Comparison of ENCODE assay signal across 15 cellular contexts in the genomic region with DNA sequence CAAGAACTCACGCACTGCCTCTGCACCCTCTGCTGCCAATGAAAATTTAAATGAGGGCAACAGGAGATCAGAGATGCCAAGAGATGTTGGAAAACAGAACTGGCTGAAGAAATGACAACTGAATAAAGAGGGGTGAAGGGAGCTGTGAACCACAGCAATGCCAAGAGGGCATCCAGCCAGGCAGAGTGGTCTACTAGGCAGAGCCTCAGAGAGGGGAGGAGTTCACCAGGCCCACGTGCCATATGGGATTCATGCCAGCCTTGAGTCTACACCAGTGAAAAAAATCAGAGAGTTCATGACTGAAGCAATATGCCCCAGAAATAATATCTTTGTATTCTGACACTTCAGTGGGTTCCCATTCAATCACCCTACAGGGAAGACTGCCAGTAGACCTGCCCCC. TPM values are rescaled to one million over a fixed set of nuclear protein-coding genes. Genes with fewer than 3 reads are reported as not detected.
DNase-seq lines count a peak whose midpoint lies in the region; ATAC-seq and TF ChIP-seq lines count a peak whose summit lies in the region.
"Had no signal": no experiment of that assay in that cellular context is flagged by ENCODE, and none has a peak within 500 bp of the region (broad histone marks: within the 10 kb centered on the region; RNA-seq: fewer than 3 reads in every experiment).

No MANE protein-coding gene starts in this region.

- no peak overlapping the region for H3K9ac ChIP-seq in subcutaneous abdominal adipose tissue (ENCODE audit: low read length in 5 of 5)
- H3K9ac ChIP-seq: parathyroid adenoma had no signal

- H3K36me3 ChIP-seq in subcutaneous abdominal adipose tissue (ENCODE audit: control insufficient read depth in 5 of 5, insufficient read depth in 5 of 5, low read length in 5 of 5) (peaks cover 11 to 54% (median 38%) of the 10 kb centered on the region in 5 donors), gastrocnemius medialis (peaks cover 0 to 43% of the 10 kb centered on the region in 2 donors)
- H3K36me3 ChIP-seq: HAP-1 had no signal

- H3K9me3 Mint-ChIP-seq in activated naive CD4-positive, alpha-beta T cell treated with anti-CD3 and anti-CD28 coated beads, Interleukin-2, amount 10 ng/mL, durations not matched to agents 7 days and 5 days, result peaks cover 10% of the 10 kb centered on the region
- H3K9me3 Mint-ChIP-seq in immature natural killer cell, result no peaks in the 10 kb centered on the region

- ATAC-seq in T-helper 17 cell (no peak), gastrocnemius medialis (no peak), HG03354 (IDR thresholded peaks at IDR 0.05; ENCODE audit: poor library complexity, severe bottlenecking, unreplicated experiment) (no peak), GM18870 (IDR thresholded peaks at IDR 0.05; ENCODE audit: unreplicated experiment) (no peak)

- H3K27me3 Mint-ChIP-seq in activated naive CD4-positive, alpha-beta T cell treated with anti-CD3 and anti-CD28 coated beads, Interleukin-2, amount 10 ng/mL, durations not matched to agents 7 days and 5 days, result no peaks in the 10 kb centered on the region
- H3K27me3 Mint-ChIP-seq in T-helper 17 cell (no peaks in the 10 kb centered on the region), immature natural killer cell (ENCODE audit: low read depth in 3 of 3) (peaks cover 0 to 8% (median 5%) of the 10 kb centered on the region in 3 donors)

- no peak for DNase-seq in activated naive CD4-positive, alpha-beta T cell treated with anti-CD3 and anti-CD28 coated beads, Interleukin-2, amount 10 ng/mL, durations not matched to agents 7 days and 5 days
- no peak for DNase-seq in activated naive CD4-positive, alpha-beta T cell treated with Interleukin-2 at 50 U/mL for 16 hours
- DNase-seq in T-helper 17 cell (no peak), immature natural killer cell (no peak), gastrocnemius medialis (no peak)
- DNase-seq: activated CD4-positive, alpha-beta T cell treated with anti-CD3 and anti-CD28 coated beads for 1 hour; activated naive CD4-positive, alpha-beta T cell treated with anti-CD3 and anti-CD28 coated beads, Interleukin-2, amount 50 U/mL, for 16 hours; DMS153; midbrain; NCI-H1436 had no signal

- CTCF ChIA-PET in activated naive CD4-positive, alpha-beta T cell treated with anti-CD3 and anti-CD28 coated beads, Interleukin-2, amount 10 ng/mL, durations not matched to agents 7 days and 5 days (lab: Charles Lee), result no interaction called here

- intact Hi-C loops in gastrocnemius medialis (cut with DNase I; ENCODE audit: low total_unique reads), result no loop called here

- TF ChIP-seq CTCF in gastrocnemius medialis (IDR thresholded peaks at IDR 0.05 in 4 of 5, conservative IDR thresholded peaks at IDR 0.05 in 1 of 5), result no peak

- H3K36me3 Mint-ChIP-seq in activated naive CD4-positive, alpha-beta T cell treated with anti-CD3 and anti-CD28 coated beads, Interleukin-2, amount 10 ng/mL, durations not matched to agents 7 days and 5 days, result peaks cover 83% of the 10 kb centered on the region
- H3K36me3 Mint-ChIP-seq in T-helper 17 cell (ENCODE audit: low read depth) (peaks cover 11% of the 10 kb centered on the region), immature natural killer cell (peaks cover 36 to 57% (median 45%) of the 10 kb centered on the region in 3 donors)

- peak overlapping the region; percentile 79 for H3K27ac Mint-ChIP-seq in activated naive CD4-positive, alpha-beta T cell treated with anti-CD3 and anti-CD28 coated beads, Interleukin-2, amount 10 ng/mL, durations not matched to agents 7 days and 5 days
- peak overlapping the region; percentile 99 for H3K27ac Mint-ChIP-seq in T-helper 17 cell
- H3K27ac Mint-ChIP-seq in immature natural killer cell, result peak overlapping the region; percentile 27 to 71 (median 61)

- no peak overlapping the region for H3K4me3 ChIP-seq in subcutaneous abdominal adipose tissue (ENCODE audit: low read depth in 1 of 5, low read length in 5 of 5)
- no peak overlapping the region for H3K4me3 ChIP-seq in gastrocnemius medialis
- H3K4me3 ChIP-seq: HAP-1 had no signal

- H3K4me3 Mint-ChIP-seq in activated naive CD4-positive, alpha-beta T cell treated with anti-CD3 and anti-CD28 coated beads, Interleukin-2, amount 10 ng/mL, durations not matched to agents 7 days and 5 days, result peak overlapping the region; percentile 57
- H3K4me3 Mint-ChIP-seq in T-helper 17 cell, result peak overlapping the region; percentile 39
- peak overlapping the region in 2 of 5 donors; percentile 4 to 88 for H3K4me3 Mint-ChIP-seq in immature natural killer cell

- peaks cover 64% of the 10 kb centered on the region for H3K4me1 Mint-ChIP-seq in activated naive CD4-positive, alpha-beta T cell treated with anti-CD3 and anti-CD28 coated beads, Interleukin-2, amount 10 ng/mL, durations not matched to agents 7 days and 5 days
- H3K4me1 Mint-ChIP-seq in T-helper 17 cell (peaks cover 50% of the 10 kb centered on the region), immature natural killer cell (peaks cover 59 to 75% of the 10 kb centered on the region in 2 donors)

- in situ Hi-C loops in gastrocnemius medialis (cut with MboI; ENCODE audit: low sequenced_read_pairs in 4 of 4), result loop anchor here in 1 of 4 donors (10.0 kb wide), 1 partner anchor 90 kb away; no protein-coding TSS in a partner anchor

- no peak for TF ChIP-seq POLR2A in gastrocnemius medialis (IDR thresholded peaks at IDR 0.05)

- H3K27ac ChIP-seq in subcutaneous abdominal adipose tissue (ENCODE audit: low read depth, low read length), result peak overlapping the region; percentile 6
- H3K27ac ChIP-seq in gastrocnemius medialis, result no peak overlapping the region
- H3K27ac ChIP-seq: parathyroid adenoma had no signal

- H3K27me3 ChIP-seq in subcutaneous abdominal adipose tissue (ENCODE audit: control insufficient read depth in 5 of 5, insufficient read depth in 4 of 5, low read length in 5 of 5) (no peaks in the 10 kb centered on the region), gastrocnemius medialis (no peaks in the 10 kb centered on the region)

- no peaks in the 10 kb centered on the region for H3K9me3 ChIP-seq in T-helper 17 cell (ENCODE audit: control insufficient read depth, low read length, poor library complexity, severe bottlenecking)
- H3K9me3 ChIP-seq in subcutaneous abdominal adipose tissue (ENCODE audit: control insufficient read depth in 5 of 5, low read length in 5 of 5), result peaks cover 0 to 3% (median 0%) of the 10 kb centered on the region in 5 donors
- H3K9me3 ChIP-seq in gastrocnemius medialis, result no peaks in the 10 kb centered on the region
- H3K9me3 ChIP-seq: HAP-1 had no signal

- peaks cover 2 to 51% (median 50%) of the 10 kb centered on the region in 5 donors for H3K4me1 ChIP-seq in subcutaneous abdominal adipose tissue (ENCODE audit: control insufficient read depth in 5 of 5, insufficient read depth in 5 of 5, low read length in 5 of 5)
- peaks cover 24 to 37% of the 10 kb centered on the region in 2 donors for H3K4me1 ChIP-seq in gastrocnemius medialis

RNA-seq across cellular contexts. Expression of gene APOL2, which starts 4.4 kb away (rescaled TPM):
- total RNA-seq in T-helper 17 cell, result 10 to 100 TPM; 36.9 to 42.9 TPM
- 10 to 100 TPM; 22.4 to 42.4 (median 22.9) TPM for polyA plus RNA-seq in immature natural killer cell
- total RNA-seq in gastrocnemius medialis, result 10 to 100 TPM in 3 of 4 donors, 1 to 10 TPM in 1; 8.7 to 25.5 (median 20.9) TPM

RNA-seq across cellular contexts. Expression of gene APOL1, which starts 18.0 kb away (rescaled TPM):
- 10 to 100 TPM; 12.5 to 15.0 TPM for total RNA-seq in T-helper 17 cell
- 10 to 100 TPM in 2 of 3 donors, 1 to 10 TPM in 1; 8.7 to 65.8 (median 14.8) TPM for polyA plus RNA-seq in immature natural killer cell
- total RNA-seq in gastrocnemius medialis, result 10 to 100 TPM in 1 of 4 donors, 1 to 10 TPM in 2, under 1 TPM in 1; 0.87 to 11.1 (median 6.2) TPM

RNA-seq across cellular contexts. Expression of gene APOL4, which starts 33.3 kb away (rescaled TPM):
- total RNA-seq in T-helper 17 cell, result under 1 TPM in 1 of 2 donors, not detected in 1; 0.22 TPM
- under 1 TPM in 2 of 3 donors, not detected in 1; 0.25 to 0.27 TPM for polyA plus RNA-seq in immature natural killer cell
- total RNA-seq in gastrocnemius medialis, result 1 to 10 TPM in 3 of 4 donors, not detected in 1; 1.5 to 2.3 (median 2.0) TPM
